In genomic region chr6:82385961-82386360, GRCh38 we compare ENCODE assay signal across 20 cellular contexts. TPM values are rescaled to one million over a fixed set of nuclear protein-coding genes. Genes with fewer than 3 reads are reported as not detected.
DNase-seq lines count a peak whose midpoint lies in the region; ATAC-seq, FAIRE-seq and TF ChIP-seq lines count a peak whose summit lies in the region.
"Had no signal": no experiment of that assay in that cellular context is flagged by ENCODE, and none has a peak within 500 bp of the region (broad histone marks: within the 10 kb centered on the region; RNA-seq: fewer than 3 reads in every experiment).

No MANE protein-coding gene starts in this region.

- H3K27ac ChIP-seq in RWPE1 (no peak overlapping the region), pancreas (no peak overlapping the region)
- no peak overlapping the region for H3K27ac ChIP-seq in CD8-positive, alpha-beta T cell (ENCODE audit: low read depth, low read length)
- H3K27ac ChIP-seq: BLaER1, neutrophil, right atrium auricular region, stomach had no signal

- DNase-seq in NCI-H2196 (lab: John Stamatoyannopoulos, UW; ENCODE audit: unreplicated experiment), result peak; percentile 57
- no peak for DNase-seq in NCI-H2196 treated with DMSO at 0.1 percent for 48 hours (lab: John Stamatoyannopoulos, UW; ENCODE audit: unreplicated experiment)
- peak; percentile 100 for DNase-seq in NCI-H2029 treated with DMSO at 0.1 percent for 48 hours (lab: John Stamatoyannopoulos, UW)
- DNase-seq in RWPE1 (ENCODE audit: low spot score), result peak; percentile 36
- peak in 2 of 6 donors; percentile 18 to 24 for DNase-seq in pancreas
- no peak for DNase-seq in glutamatergic neuron
- no peak for DNase-seq in CD8-positive, alpha-beta T cell
- no peak for DNase-seq in AG20443 (ENCODE audit: low spot score)
- DNase-seq: activated CD4-positive, alpha-beta T cell treated with anti-CD3 and anti-CD28 coated beads for 4 hours; activated gamma-delta T cell; amniotic stem cell; effector CD8-positive, alpha-beta T cell; NCI-H2171 treated with DMSO at 0.1 percent for 48 hours; stomach; T-helper 9 cell had no signal

- WGBS in pancreas, 2 donors, result 34 to 43% methylated on average over 2 of the region's 2 CpGs

- no peaks in the 10 kb centered on the region for H3K9me3 Mint-ChIP-seq in glutamatergic neuron (ENCODE audit: unreplicated experiment)
- H3K9me3 Mint-ChIP-seq in CD8-positive, alpha-beta T cell, result no peaks in the 10 kb centered on the region

- CTCF ChIA-PET in RWPE1 (lab: Yijun Ruan, JAX), result no interaction called here
- CTCF ChIA-PET in CD8-positive, alpha-beta T cell (lab: Charles Lee), result no interaction called here

- no peak overlapping the region for H3K4me3 ChIP-seq in pancreas
- no peak overlapping the region for H3K4me3 ChIP-seq in CD8-positive, alpha-beta T cell (ENCODE audit: low read depth, low read length)
- H3K4me3 ChIP-seq: BLaER1, HAP-1, right atrium auricular region, SK-N-MC, stomach had no signal

- H3K4me1 ChIP-seq in pancreas, result peaks cover 0 to 3% (median 0%) of the 10 kb centered on the region in 3 donors
- no peaks in the 10 kb centered on the region for H3K4me1 ChIP-seq in CD8-positive, alpha-beta T cell (ENCODE audit: insufficient read depth, low read length)
- H3K4me1 ChIP-seq: BLaER1, right atrium auricular region had no signal

- POLR2A ChIA-PET in RWPE1 (lab: Yijun Ruan, JAX; ENCODE audit: low non-redundant PET), result no interaction called here
- POLR2A ChIA-PET in CD8-positive, alpha-beta T cell (lab: Charles Lee), result no interaction called here

- no peaks in the 10 kb centered on the region for H3K36me3 ChIP-seq in pancreas
- no peaks in the 10 kb centered on the region for H3K36me3 ChIP-seq in CD8-positive, alpha-beta T cell (ENCODE audit: insufficient read depth, low read length)
- H3K36me3 ChIP-seq: BLaER1, HAP-1, neutrophil, right atrium auricular region, stomach had no signal

- no peaks in the 10 kb centered on the region for H3K27me3 ChIP-seq in pancreas
- no peaks in the 10 kb centered on the region for H3K27me3 ChIP-seq in CD8-positive, alpha-beta T cell (ENCODE audit: insufficient read depth, low read length)
- H3K27me3 ChIP-seq: BLaER1, neutrophil, right atrium auricular region, stomach had no signal

- FAIRE-seq in pancreas (lab: Jason Lieb, UNC), result no peak

- no peaks in the 10 kb centered on the region for H3K9me3 ChIP-seq in pancreas
- no peaks in the 10 kb centered on the region for H3K9me3 ChIP-seq in CD8-positive, alpha-beta T cell (ENCODE audit: low read length)
- H3K9me3 ChIP-seq: BLaER1, HAP-1, neutrophil, right atrium auricular region, stomach had no signal

- no peaks in the 10 kb centered on the region for H3K27me3 Mint-ChIP-seq in glutamatergic neuron (ENCODE audit: unreplicated experiment)
- H3K27me3 Mint-ChIP-seq in CD8-positive, alpha-beta T cell (ENCODE audit: low read depth), result peaks cover 4% of the 10 kb centered on the region

- no peaks in the 10 kb centered on the region for H3K36me3 Mint-ChIP-seq in glutamatergic neuron (ENCODE audit: unreplicated experiment)
- no peaks in the 10 kb centered on the region for H3K36me3 Mint-ChIP-seq in CD8-positive, alpha-beta T cell

- peak in 3 of 4 donors; percentile 50 to 69 (median 53) for ATAC-seq in pancreas
- ATAC-seq in CD8-positive, alpha-beta T cell, result no peak

- no peak overlapping the region for H3K27ac Mint-ChIP-seq in glutamatergic neuron (ENCODE audit: unreplicated experiment)
- no peak overlapping the region for H3K27ac Mint-ChIP-seq in CD8-positive, alpha-beta T cell

- no peaks in the 10 kb centered on the region for H3K4me1 Mint-ChIP-seq in glutamatergic neuron (ENCODE audit: low read depth, unreplicated experiment)
- H3K4me1 Mint-ChIP-seq in CD8-positive, alpha-beta T cell (ENCODE audit: low read depth), result no peaks in the 10 kb centered on the region

- TF ChIP-seq CTCF in RWPE1 (conservative IDR thresholded peaks at IDR 0.05; ENCODE audit: low read depth) (no peak), pancreas (IDR thresholded peaks at IDR 0.05) (no peak), glutamatergic neuron (IDR thresholded peaks at IDR 0.05; ENCODE audit: partially characterized antibody, unreplicated experiment) (no peak)
- TF ChIP-seq CTCF in CD8-positive, alpha-beta T cell (IDR thresholded peaks at IDR 0.05), result no peak

- H3K4me3 Mint-ChIP-seq in glutamatergic neuron (ENCODE audit: unreplicated experiment), result no peak overlapping the region
- no peak overlapping the region for H3K4me3 Mint-ChIP-seq in CD8-positive, alpha-beta T cell

- intact Hi-C loops in pancreas (cut with DNase I), result no loop called here
- intact Hi-C loops in CD8-positive, alpha-beta T cell (cut with DNase I, micrococcal nuclease), result no loop called here

RNA-seq across cellular contexts. Expression of gene TPBG, which starts 22.3 kb away (rescaled TPM):
- 10 to 100 TPM in 1 of 6 donors, 1 to 10 TPM in 5; 2.8 to 13.6 (median 3.7) TPM for total RNA-seq in pancreas
- 1 to 10 TPM; 6.5 to 6.7 TPM for polyA plus RNA-seq in pancreas
- 1.4 TPM for total RNA-seq in glutamatergic neuron (ENCODE audit: unreplicated experiment)
- under 1 TPM; 0.35 to 0.42 TPM for total RNA-seq in CD8-positive, alpha-beta T cell

Comparison
In these comparisons a context has a peak if more than half of its experiments do, and no peak if none do; other contexts are left out.
1. DNase-seq: peak in NCI-H2196 (single experiment), NCI-H2029 treated with DMSO at 0.1 percent for 48 hours (single experiment) and RWPE1 (single experiment); none in NCI-H2196 treated with DMSO at 0.1 percent for 48 hours (single experiment), glutamatergic neuron (single experiment), CD8-positive, alpha-beta T cell (0 of 7) and AG20443 (single experiment).